8 cellular contexts compared by ENCODE assay signal in the genomic region with DNA sequence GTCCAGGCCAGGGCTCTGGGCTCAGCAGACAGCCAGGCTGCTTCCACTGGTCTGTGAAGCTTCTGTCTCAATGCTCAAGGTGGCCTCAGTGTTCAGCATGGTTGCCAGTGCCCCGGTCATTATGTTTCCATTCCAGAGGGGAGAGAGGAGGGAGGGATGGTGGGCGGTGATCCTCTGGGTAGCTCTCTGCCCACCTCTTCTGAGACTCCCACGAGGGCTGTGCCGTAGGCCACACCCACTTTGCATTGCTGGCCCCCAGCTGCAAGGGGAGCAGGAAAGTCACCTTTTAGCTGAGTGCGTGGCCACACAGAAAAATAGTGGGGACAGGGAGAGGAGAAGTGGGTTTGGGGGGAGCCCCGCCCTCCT. TPM values are rescaled to one million over a fixed set of nuclear protein-coding genes. Genes with fewer than 3 reads are reported as not detected.
DNase-seq lines count a peak whose midpoint lies in the region; ATAC-seq and TF ChIP-seq lines count a peak whose summit lies in the region.

No MANE protein-coding gene starts in this region.

- no peaks in the 10 kb centered on the region for H3K9me3 Mint-ChIP-seq in CD4-positive, alpha-beta T cell
- no peaks in the 10 kb centered on the region for H3K9me3 Mint-ChIP-seq in nephron progenitor cell

- no peaks in the 10 kb centered on the region for H3K9me3 ChIP-seq in CD4-positive, alpha-beta T cell (ENCODE audit: control insufficient read depth, low read length)
- H3K9me3 ChIP-seq in OCI-LY1 (ENCODE audit: low read length): no peaks in the 10 kb centered on the region

- H3K4me1 ChIP-seq in OCI-LY1 (ENCODE audit: insufficient read depth, low read length, severe bottlenecking): peaks cover 30% of the 10 kb centered on the region

- peak overlapping the region; percentile 85 for H3K4me2 ChIP-seq in OCI-LY1 (ENCODE audit: low read length)

- peaks cover 46% of the 10 kb centered on the region for H3K4me1 Mint-ChIP-seq in CD4-positive, alpha-beta T cell (ENCODE audit: low read depth)
- peaks cover 65% of the 10 kb centered on the region for H3K4me1 Mint-ChIP-seq in nephron progenitor cell

- no peaks in the 10 kb centered on the region for H3K27me3 ChIP-seq in CD4-positive, alpha-beta T cell (ENCODE audit: control insufficient read depth, insufficient read depth, low read length)
- no peaks in the 10 kb centered on the region for H3K27me3 ChIP-seq in OCI-LY1 (ENCODE audit: insufficient read depth, low read length)

- H2AFZ ChIP-seq in OCI-LY1 (ENCODE audit: low read length): no peak overlapping the region

- H3K9ac ChIP-seq in OCI-LY1 (ENCODE audit: low read length): peak overlapping the region; percentile 60

- no peaks in the 10 kb centered on the region for H3F3A ChIP-seq in OCI-LY1 (ENCODE audit: insufficient read depth, low read length)

- peaks cover 12% of the 10 kb centered on the region for H3K36me3 ChIP-seq in OCI-LY1 (ENCODE audit: insufficient read depth, low read length)

- no peaks in the 10 kb centered on the region for H3K9me2 ChIP-seq in OCI-LY1 (ENCODE audit: low read depth, low read length)

- no peaks in the 10 kb centered on the region for H3K79me2 ChIP-seq in OCI-LY1 (ENCODE audit: insufficient read depth, low read length)

- TF ChIP-seq CTCF in CD4-positive, alpha-beta T cell (IDR thresholded peaks at IDR 0.05): no peak
- no peak for TF ChIP-seq CTCF in OCI-LY1 (IDR thresholded peaks at IDR 0.05; ENCODE audit: low read length)
- no peak for TF ChIP-seq CTCF in nephron progenitor cell (IDR thresholded peaks at IDR 0.05)
- TF ChIP-seq CTCF in GM20000 (IDR thresholded peaks at IDR 0.05; ENCODE audit: extremely low read depth, missing control alignments): no peak

- DNase-seq in CD4-positive, alpha-beta T cell: no peak
- DNase-seq in epithelial cell of prostate (ENCODE audit: low read depth, low spot score) (no peak), nephron progenitor cell (no peak), GM20000 (ENCODE audit: low spot score) (no peak), NCI-H1436 treated with DMSO at 0.1 percent for 48 hours (lab: John Stamatoyannopoulos, UW) (no peak), NCI-H2081 treated with DMSO at 0.1 percent for 48 hours (lab: John Stamatoyannopoulos, UW) (no peak)

- intact Hi-C loops in CD4-positive, alpha-beta T cell (cut with DNase I, micrococcal nuclease): no loop called here

- H3K27ac ChIP-seq in CD4-positive, alpha-beta T cell (ENCODE audit: low read depth, low read length): peak overlapping the region; percentile 48
- H3K27ac ChIP-seq in OCI-LY1 (ENCODE audit: low read depth, low read length, poor library complexity, severe bottlenecking) (peak overlapping the region; percentile 26), epithelial cell of prostate (peak overlapping the region; percentile 50)

- H3K36me3 Mint-ChIP-seq in CD4-positive, alpha-beta T cell (ENCODE audit: low read depth): peaks cover 56% of the 10 kb centered on the region
- peaks cover 15% of the 10 kb centered on the region for H3K36me3 Mint-ChIP-seq in nephron progenitor cell (ENCODE audit: low read depth)

- no peaks in the 10 kb centered on the region for H3K27me3 Mint-ChIP-seq in CD4-positive, alpha-beta T cell
- H3K27me3 Mint-ChIP-seq in nephron progenitor cell (ENCODE audit: low read depth, poor library complexity): no peaks in the 10 kb centered on the region

- H3K27ac Mint-ChIP-seq in CD4-positive, alpha-beta T cell: peak overlapping the region; percentile 94
- peak overlapping the region; percentile 98 for H3K27ac Mint-ChIP-seq in nephron progenitor cell

- peak overlapping the region; percentile 59 for H3K4me3 ChIP-seq in OCI-LY1 (ENCODE audit: low read depth, low read length, poor library complexity, severe bottlenecking)

- H4K20me1 ChIP-seq in OCI-LY1 (ENCODE audit: insufficient read depth, low read length): no peaks in the 10 kb centered on the region

- POLR2A ChIA-PET in CD4-positive, alpha-beta T cell (lab: Charles Lee): interaction anchor here (0.9 to 2.8 kb wide), 6 partner anchors 9 to 82 kb away, joined by 3 to 14 read pairs (median 8); a partner anchor contains a TSS

- CTCF ChIA-PET in CD4-positive, alpha-beta T cell (lab: Charles Lee): interaction anchor here (0.9 to 1.7 kb wide), 2 partner anchors 11 to 20 kb away, joined by 4 read pairs; no protein-coding TSS in a partner anchor

- ATAC-seq in CD4-positive, alpha-beta T cell (ENCODE audit: poor library complexity): no peak
- peak; percentile 3 for ATAC-seq in GM21381 (IDR thresholded peaks at IDR 0.05; ENCODE audit: unreplicated experiment)

- peak overlapping the region; percentile 93 for H3K4me3 Mint-ChIP-seq in CD4-positive, alpha-beta T cell
- no peak overlapping the region for H3K4me3 Mint-ChIP-seq in nephron progenitor cell

RNA-seq across cellular contexts. Expression of a gene that starts 42.5 kb away (rescaled TPM):
- total RNA-seq in CD4-positive, alpha-beta T cell: 10 to 100 TPM; 67.8 to 68.1 TPM

RNA-seq across cellular contexts. Expression of a gene that starts 50.8 kb away (rescaled TPM):
- 100 to 1,000 TPM in 1 of 2 experiments, 10 to 100 TPM in 1; 93.5 to 102 TPM for total RNA-seq in CD4-positive, alpha-beta T cell
